1 cellular context compared by ENCODE assay signal in the genomic region with DNA sequence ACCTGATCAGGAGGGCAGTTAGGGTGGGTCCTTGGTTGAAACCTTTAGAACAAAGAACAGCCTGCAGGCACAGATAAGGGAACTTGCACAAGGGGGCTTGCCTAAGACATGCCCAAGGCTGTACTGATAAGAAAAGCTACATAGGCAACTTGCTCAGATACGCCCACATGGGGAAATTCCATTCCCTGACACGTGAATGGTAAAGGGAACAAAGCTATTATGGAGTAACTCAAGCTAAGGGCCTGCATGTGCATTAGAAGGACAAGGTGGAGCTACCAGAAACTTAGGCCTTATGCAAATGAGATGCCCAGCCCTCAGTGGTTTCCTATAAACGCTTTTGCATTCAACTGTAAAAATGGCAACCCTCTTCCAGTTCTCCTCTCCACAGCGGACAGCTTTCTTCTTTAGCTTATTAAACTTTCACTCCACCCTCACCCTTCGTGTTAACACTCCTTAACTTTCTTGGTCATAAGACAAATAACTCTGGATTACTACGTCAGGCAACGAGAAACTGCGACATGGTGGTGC.
TF ChIP-seq lines count a peak whose summit lies in the region.

No MANE protein-coding gene starts in this region.

TF ChIP-seq in K562, 482 proteins besides CTCF, POLR2A, EP300 and RAD21 (continued from another document and continues in another):
- TF ChIP-seq, protein P1, sequence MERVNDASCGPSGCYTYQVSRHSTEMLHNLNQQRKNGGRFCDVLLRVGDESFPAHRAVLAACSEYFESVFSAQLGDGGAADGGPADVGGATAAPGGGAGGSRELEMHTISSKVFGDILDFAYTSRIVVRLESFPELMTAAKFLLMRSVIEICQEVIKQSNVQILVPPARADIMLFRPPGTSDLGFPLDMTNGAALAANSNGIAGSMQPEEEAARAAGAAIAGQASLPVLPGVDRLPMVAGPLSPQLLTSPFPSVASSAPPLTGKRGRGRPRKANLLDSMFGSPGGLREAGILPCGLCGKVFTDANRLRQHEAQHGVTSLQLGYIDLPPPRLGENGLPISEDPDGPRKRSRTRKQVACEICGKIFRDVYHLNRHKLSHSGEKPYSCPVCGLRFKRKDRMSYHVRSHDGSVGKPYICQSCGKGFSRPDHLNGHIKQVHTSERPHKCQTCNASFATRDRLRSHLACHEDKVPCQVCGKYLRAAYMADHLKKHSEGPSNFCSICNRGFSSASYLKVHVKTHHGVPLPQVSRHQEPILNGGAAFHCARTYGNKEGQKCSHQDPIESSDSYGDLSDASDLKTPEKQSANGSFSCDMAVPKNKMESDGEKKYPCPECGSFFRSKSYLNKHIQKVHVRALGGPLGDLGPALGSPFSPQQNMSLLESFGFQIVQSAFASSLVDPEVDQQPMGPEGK (CRISPR knock-in tag; IDR thresholded peaks at IDR 0.05; ENCODE audit: borderline replicate concordance), result peak; percentile 95
- TF ChIP-seq, protein P2, sequence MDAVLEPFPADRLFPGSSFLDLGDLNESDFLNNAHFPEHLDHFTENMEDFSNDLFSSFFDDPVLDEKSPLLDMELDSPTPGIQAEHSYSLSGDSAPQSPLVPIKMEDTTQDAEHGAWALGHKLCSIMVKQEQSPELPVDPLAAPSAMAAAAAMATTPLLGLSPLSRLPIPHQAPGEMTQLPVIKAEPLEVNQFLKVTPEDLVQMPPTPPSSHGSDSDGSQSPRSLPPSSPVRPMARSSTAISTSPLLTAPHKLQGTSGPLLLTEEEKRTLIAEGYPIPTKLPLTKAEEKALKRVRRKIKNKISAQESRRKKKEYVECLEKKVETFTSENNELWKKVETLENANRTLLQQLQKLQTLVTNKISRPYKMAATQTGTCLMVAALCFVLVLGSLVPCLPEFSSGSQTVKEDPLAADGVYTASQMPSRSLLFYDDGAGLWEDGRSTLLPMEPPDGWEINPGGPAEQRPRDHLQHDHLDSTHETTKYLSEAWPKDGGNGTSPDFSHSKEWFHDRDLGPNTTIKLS (IDR thresholded peaks at IDR 0.05; ENCODE audit: borderline replicate concordance, low read depth), result peak; percentile 42; the same call in 1 of the 2 replicates
- TF ChIP-seq ZNF23 (CRISPR knock-in tag; IDR thresholded peaks at IDR 0.05), result peak; percentile 92
- TF ChIP-seq, protein P3, sequence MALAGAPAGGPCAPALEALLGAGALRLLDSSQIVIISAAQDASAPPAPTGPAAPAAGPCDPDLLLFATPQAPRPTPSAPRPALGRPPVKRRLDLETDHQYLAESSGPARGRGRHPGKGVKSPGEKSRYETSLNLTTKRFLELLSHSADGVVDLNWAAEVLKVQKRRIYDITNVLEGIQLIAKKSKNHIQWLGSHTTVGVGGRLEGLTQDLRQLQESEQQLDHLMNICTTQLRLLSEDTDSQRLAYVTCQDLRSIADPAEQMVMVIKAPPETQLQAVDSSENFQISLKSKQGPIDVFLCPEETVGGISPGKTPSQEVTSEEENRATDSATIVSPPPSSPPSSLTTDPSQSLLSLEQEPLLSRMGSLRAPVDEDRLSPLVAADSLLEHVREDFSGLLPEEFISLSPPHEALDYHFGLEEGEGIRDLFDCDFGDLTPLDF (CRISPR knock-in tag; IDR thresholded peaks at IDR 0.05), result no peak
- peak; percentile 84 for TF ChIP-seq SLC30A9 (CRISPR knock-in tag; IDR thresholded peaks at IDR 0.05)
- TF ChIP-seq HMGN3 (IDR thresholded peaks at IDR 0.05; ENCODE audit: borderline replicate concordance, extremely low read depth, insufficient read length, low read depth, low read length), result no peak
- peak; percentile 38; the same call in 1 of the 2 replicates for TF ChIP-seq MTA3 (IDR thresholded peaks at IDR 0.05; ENCODE audit: borderline replicate concordance)
- TF ChIP-seq DMBX1 (CRISPR knock-in tag; IDR thresholded peaks at IDR 0.05; ENCODE audit: borderline replicate concordance), result peak; percentile 100
- TF ChIP-seq, protein P4, sequence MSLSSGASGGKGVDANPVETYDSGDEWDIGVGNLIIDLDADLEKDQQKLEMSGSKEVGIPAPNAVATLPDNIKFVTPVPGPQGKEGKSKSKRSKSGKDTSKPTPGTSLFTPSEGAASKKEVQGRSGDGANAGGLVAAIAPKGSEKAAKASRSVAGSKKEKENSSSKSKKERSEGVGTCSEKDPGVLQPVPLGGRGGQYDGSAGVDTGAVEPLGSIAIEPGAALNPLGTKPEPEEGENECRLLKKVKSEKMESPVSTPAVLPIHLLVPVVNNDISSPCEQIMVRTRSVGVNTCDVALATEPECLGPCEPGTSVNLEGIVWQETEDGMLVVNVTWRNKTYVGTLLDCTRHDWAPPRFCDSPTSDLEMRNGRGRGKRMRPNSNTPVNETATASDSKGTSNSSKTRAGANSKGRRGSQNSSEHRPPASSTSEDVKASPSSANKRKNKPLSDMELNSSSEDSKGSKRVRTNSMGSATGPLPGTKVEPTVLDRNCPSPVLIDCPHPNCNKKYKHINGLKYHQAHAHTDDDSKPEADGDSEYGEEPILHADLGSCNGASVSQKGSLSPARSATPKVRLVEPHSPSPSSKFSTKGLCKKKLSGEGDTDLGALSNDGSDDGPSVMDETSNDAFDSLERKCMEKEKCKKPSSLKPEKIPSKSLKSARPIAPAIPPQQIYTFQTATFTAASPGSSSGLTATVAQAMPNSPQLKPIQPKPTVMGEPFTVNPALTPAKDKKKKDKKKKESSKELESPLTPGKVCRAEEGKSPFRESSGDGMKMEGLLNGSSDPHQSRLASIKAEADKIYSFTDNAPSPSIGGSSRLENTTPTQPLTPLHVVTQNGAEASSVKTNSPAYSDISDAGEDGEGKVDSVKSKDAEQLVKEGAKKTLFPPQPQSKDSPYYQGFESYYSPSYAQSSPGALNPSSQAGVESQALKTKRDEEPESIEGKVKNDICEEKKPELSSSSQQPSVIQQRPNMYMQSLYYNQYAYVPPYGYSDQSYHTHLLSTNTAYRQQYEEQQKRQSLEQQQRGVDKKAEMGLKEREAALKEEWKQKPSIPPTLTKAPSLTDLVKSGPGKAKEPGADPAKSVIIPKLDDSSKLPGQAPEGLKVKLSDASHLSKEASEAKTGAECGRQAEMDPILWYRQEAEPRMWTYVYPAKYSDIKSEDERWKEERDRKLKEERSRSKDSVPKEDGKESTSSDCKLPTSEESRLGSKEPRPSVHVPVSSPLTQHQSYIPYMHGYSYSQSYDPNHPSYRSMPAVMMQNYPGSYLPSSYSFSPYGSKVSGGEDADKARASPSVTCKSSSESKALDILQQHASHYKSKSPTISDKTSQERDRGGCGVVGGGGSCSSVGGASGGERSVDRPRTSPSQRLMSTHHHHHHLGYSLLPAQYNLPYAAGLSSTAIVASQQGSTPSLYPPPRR (CRISPR knock-in tag; IDR thresholded peaks at IDR 0.05; ENCODE audit: borderline replicate concordance), result no peak
- 0 out of 2 replicates have a peak, but pooled peaks have one; percentile 68 for TF ChIP-seq ZSCAN32 (CRISPR knock-in tag; IDR thresholded peaks at IDR 0.05)
- TF ChIP-seq, protein P5, sequence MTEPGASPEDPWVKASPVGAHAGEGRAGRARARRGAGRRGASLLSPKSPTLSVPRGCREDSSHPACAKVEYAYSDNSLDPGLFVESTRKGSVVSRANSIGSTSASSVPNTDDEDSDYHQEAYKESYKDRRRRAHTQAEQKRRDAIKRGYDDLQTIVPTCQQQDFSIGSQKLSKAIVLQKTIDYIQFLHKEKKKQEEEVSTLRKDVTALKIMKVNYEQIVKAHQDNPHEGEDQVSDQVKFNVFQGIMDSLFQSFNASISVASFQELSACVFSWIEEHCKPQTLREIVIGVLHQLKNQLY (CRISPR knock-in tag; conservative IDR thresholded peaks at IDR 0.05), result no peak
- no peak for TF ChIP-seq PTBP1 (IDR thresholded peaks at IDR 0.05; ENCODE audit: low read depth, low read length)
- no peak for TF ChIP-seq FIP1L1 (IDR thresholded peaks at IDR 0.05; ENCODE audit: low read depth, low read length, poor library complexity, severe bottlenecking)
- TF ChIP-seq, protein P6, sequence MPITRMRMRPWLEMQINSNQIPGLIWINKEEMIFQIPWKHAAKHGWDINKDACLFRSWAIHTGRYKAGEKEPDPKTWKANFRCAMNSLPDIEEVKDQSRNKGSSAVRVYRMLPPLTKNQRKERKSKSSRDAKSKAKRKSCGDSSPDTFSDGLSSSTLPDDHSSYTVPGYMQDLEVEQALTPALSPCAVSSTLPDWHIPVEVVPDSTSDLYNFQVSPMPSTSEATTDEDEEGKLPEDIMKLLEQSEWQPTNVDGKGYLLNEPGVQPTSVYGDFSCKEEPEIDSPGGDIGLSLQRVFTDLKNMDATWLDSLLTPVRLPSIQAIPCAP (CRISPR knock-in tag; IDR thresholded peaks at IDR 0.05; ENCODE audit: borderline replicate concordance), result no peak
- TF ChIP-seq ILK (tag; IDR thresholded peaks at IDR 0.05; ENCODE audit: borderline replicate concordance, low read depth), result peak; percentile 87
- TF ChIP-seq, protein P7, sequence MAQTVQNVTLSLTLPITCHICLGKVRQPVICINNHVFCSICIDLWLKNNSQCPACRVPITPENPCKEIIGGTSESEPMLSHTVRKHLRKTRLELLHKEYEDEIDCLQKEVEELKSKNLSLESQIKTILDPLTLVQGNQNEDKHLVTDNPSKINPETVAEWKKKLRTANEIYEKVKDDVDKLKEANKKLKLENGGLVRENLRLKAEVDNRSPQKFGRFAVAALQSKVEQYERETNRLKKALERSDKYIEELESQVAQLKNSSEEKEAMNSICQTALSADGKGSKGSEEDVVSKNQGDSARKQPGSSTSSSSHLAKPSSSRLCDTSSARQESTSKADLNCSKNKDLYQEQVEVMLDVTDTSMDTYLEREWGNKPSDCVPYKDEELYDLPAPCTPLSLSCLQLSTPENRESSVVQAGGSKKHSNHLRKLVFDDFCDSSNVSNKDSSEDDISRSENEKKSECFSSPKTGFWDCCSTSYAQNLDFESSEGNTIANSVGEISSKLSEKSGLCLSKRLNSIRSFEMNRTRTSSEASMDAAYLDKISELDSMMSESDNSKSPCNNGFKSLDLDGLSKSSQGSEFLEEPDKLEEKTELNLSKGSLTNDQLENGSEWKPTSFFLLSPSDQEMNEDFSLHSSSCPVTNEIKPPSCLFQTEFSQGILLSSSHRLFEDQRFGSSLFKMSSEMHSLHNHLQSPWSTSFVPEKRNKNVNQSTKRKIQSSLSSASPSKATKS (CRISPR knock-in tag; IDR thresholded peaks at IDR 0.05), result peak; percentile 82; the same call in 1 of the 2 replicates
- no peak for TF ChIP-seq ZNF780A (CRISPR knock-in tag; IDR thresholded peaks at IDR 0.05)
- no peak for TF ChIP-seq PRPF4 (IDR thresholded peaks at IDR 0.05; ENCODE audit: insufficient read depth, low read depth, low read length, poor library complexity, severe bottlenecking)
- TF ChIP-seq RAD51 (IDR thresholded peaks at IDR 0.05; ENCODE audit: borderline replicate concordance, low read depth), result peak; percentile 36; the same call in 1 of the 2 replicates
- peak; percentile 81 for TF ChIP-seq ZNF324 (CRISPR knock-in tag; IDR thresholded peaks at IDR 0.05)
- TF ChIP-seq SMARCA5 (IDR thresholded peaks at IDR 0.05), result no peak
- peak; percentile 60; the same call in 1 of the 2 replicates for TF ChIP-seq CREB1 (IDR thresholded peaks at IDR 0.05)
- no peak for TF ChIP-seq CREB1 (CRISPR knock-in tag; IDR thresholded peaks at IDR 0.05)
- TF ChIP-seq WHSC1 (IDR thresholded peaks at IDR 0.05; ENCODE audit: low read length), result no peak
- no peak for TF ChIP-seq LARP7 (IDR thresholded peaks at IDR 0.05)
- no peak for TF ChIP-seq ZNF12 (CRISPR knock-in tag; IDR thresholded peaks at IDR 0.05)
- TF ChIP-seq C11orf30 (IDR thresholded peaks at IDR 0.05; ENCODE audit: low read depth), result no peak
- no peak for TF ChIP-seq HDAC6 (IDR thresholded peaks at IDR 0.05; ENCODE audit: low read depth, low read length)
- peak; percentile 94 for TF ChIP-seq ZNF561 (CRISPR knock-in tag; conservative IDR thresholded peaks at IDR 0.05)
- no peak for TF ChIP-seq ZNF121 (CRISPR knock-in tag; conservative IDR thresholded peaks at IDR 0.05)
- TF ChIP-seq, protein P8, sequence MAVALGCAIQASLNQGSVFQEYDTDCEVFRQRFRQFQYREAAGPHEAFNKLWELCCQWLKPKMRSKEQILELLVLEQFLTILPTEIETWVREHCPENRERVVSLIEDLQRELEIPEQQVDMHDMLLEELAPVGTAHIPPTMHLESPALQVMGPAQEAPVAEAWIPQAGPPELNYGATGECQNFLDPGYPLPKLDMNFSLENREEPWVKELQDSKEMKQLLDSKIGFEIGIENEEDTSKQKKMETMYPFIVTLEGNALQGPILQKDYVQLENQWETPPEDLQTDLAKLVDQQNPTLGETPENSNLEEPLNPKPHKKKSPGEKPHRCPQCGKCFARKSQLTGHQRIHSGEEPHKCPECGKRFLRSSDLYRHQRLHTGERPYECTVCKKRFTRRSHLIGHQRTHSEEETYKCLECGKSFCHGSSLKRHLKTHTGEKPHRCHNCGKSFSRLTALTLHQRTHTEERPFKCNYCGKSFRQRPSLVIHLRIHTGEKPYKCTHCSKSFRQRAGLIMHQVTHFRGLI (CRISPR knock-in tag; IDR thresholded peaks at IDR 0.05), result peak; percentile 98
- TF ChIP-seq FOXP1 (CRISPR knock-in tag; IDR thresholded peaks at IDR 0.05), result no peak
- peak; percentile 99 for TF ChIP-seq ELF4 (CRISPR knock-in tag; IDR thresholded peaks at IDR 0.05)
- no peak for TF ChIP-seq SAFB (IDR thresholded peaks at IDR 0.05; ENCODE audit: borderline replicate concordance, low read depth, low read length)
- TF ChIP-seq CBX1 (IDR thresholded peaks at IDR 0.05; ENCODE audit: low read depth), result no peak
- TF ChIP-seq ZFPM2 (CRISPR knock-in tag; IDR thresholded peaks at IDR 0.05), result peak; percentile 60; the same call in 1 of the 2 replicates
- TF ChIP-seq, protein P9, sequence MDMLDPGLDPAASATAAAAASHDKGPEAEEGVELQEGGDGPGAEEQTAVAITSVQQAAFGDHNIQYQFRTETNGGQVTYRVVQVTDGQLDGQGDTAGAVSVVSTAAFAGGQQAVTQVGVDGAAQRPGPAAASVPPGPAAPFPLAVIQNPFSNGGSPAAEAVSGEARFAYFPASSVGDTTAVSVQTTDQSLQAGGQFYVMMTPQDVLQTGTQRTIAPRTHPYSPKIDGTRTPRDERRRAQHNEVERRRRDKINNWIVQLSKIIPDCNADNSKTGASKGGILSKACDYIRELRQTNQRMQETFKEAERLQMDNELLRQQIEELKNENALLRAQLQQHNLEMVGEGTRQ (CRISPR knock-in tag; IDR thresholded peaks at IDR 0.05), result no peak
- TF ChIP-seq ZKSCAN1 (IDR thresholded peaks at IDR 0.05; ENCODE audit: low read depth, low read length), result 0 out of 2 replicates have a peak, but pooled peaks have one; percentile 52
- TF ChIP-seq MYNN (IDR thresholded peaks at IDR 0.05), result peak; percentile 81
- TF ChIP-seq MYNN (CRISPR knock-in tag; IDR thresholded peaks at IDR 0.05), result no peak
- peak; percentile 94 for TF ChIP-seq SMARCA4 (IDR thresholded peaks at IDR 0.05)
- peak; percentile 98 for TF ChIP-seq ZNF311 (CRISPR knock-in tag; IDR thresholded peaks at IDR 0.05)
- peak; percentile 80 for TF ChIP-seq FOXM1 (IDR thresholded peaks at IDR 0.05; ENCODE audit: low read depth)
- TF ChIP-seq FOXM1 (CRISPR knock-in tag; IDR thresholded peaks at IDR 0.05; ENCODE audit: low read depth), result no peak
- peak; percentile 96 for TF ChIP-seq DPF2 (IDR thresholded peaks at IDR 0.05)
- no peak for TF ChIP-seq NCOA2 (IDR thresholded peaks at IDR 0.05; ENCODE audit: partially characterized antibody in 2 of 2)
- peak; percentile 97 for TF ChIP-seq MEF2D (tag; conservative IDR thresholded peaks at IDR 0.05; ENCODE audit: low read depth)
- TF ChIP-seq, protein P10, sequence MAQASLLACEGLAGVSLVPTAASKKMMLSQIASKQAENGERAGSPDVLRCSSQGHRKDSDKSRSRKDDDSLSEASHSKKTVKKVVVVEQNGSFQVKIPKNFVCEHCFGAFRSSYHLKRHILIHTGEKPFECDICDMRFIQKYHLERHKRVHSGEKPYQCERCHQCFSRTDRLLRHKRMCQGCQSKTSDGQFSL (CRISPR knock-in tag; IDR thresholded peaks at IDR 0.05), result no peak
- TF ChIP-seq, protein P10 (tag; IDR thresholded peaks at IDR 0.05), result peak in 1 of 2 experiments; percentile 97; a peak in 2 of 4 replicates
- no peak for TF ChIP-seq STAG1 (CRISPR knock-in tag; IDR thresholded peaks at IDR 0.05; ENCODE audit: borderline replicate concordance)
